Comparison of ENCODE assay signal across 15 cellular contexts in the genomic region with DNA sequence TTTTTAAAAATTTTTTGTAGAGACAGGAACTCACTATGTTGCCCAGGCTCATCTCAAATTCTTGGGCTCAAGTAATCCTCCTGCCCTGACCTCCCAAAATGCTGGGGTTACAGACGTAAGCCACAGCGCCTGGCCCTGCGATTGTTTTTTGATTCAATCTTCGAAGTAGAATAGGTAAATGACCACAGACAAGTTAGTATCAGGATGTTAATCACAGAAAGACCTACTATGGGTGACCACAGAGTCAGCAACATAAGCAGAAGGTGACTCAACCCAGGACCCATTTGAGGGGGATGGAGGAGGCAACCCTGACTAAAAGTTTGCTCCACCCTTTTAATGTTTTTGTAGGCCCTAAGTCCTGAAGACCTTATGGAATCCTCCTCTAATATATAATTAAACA. TPM values are rescaled to one million over a fixed set of nuclear protein-coding genes. Genes with fewer than 3 reads are reported as not detected.
DNase-seq lines count a peak whose midpoint lies in the region; ATAC-seq and TF ChIP-seq lines count a peak whose summit lies in the region.
"Had no signal": no experiment of that assay in that cellular context is flagged by ENCODE, and none has a peak within 500 bp of the region (broad histone marks: within the 10 kb centered on the region; RNA-seq: fewer than 3 reads in every experiment).

No MANE protein-coding gene starts in this region.

- no peak for TF ChIP-seq CTCF in spleen (IDR thresholded peaks at IDR 0.05 in 8 of 11, conservative IDR thresholded peaks at IDR 0.05 in 3 of 11)

- WGBS in spleen, 5 donors: 80 to 90% (median 87%) methylated on average over 4 of the region's 4 CpGs

- intact Hi-C loops in spleen (cut with DNase I; ENCODE audit: low total_unique reads): no loop called here

- H3K4me1 ChIP-seq in spleen: peaks cover 46 to 100% (median 94%) of the 10 kb centered on the region in 6 donors

- H3K36me3 ChIP-seq in spleen: peaks cover 0 to 7% (median 0%) of the 10 kb centered on the region in 6 donors

- peak; percentile 64 for DNase-seq in activated effector memory CD4-positive, alpha-beta T cell treated with anti-CD3 and anti-CD28 coated beads, Interleukin-2, amount 50 U/mL, for 16 hours
- no peak for DNase-seq in activated effector memory CD4-positive, alpha-beta T cell treated with Interleukin-2 at 50 U/mL for 16 hours
- DNase-seq in ELR (ENCODE audit: low read depth) (peak; percentile 50), spleen (no peak), LoVo (ENCODE audit: low spot score) (no peak), NCI-H345 treated with DMSO at 0.1 percent for 48 hours (lab: John Stamatoyannopoulos, UW; ENCODE audit: unreplicated experiment) (no peak)
- peak; percentile 65 for DNase-seq in activated CD8-positive, alpha-beta memory T cell treated with anti-CD3 and anti-CD28 coated beads, Interleukin-2, amount 50 U/mL, for 48 hours
- DNase-seq: COR-L47; H7; NCI-H1436; stimulated activated naive B cell treated with anti-CD40 and anti-IgM and Interleukin-4, amounts not matched to agents 10 μg/mL and 1 μg/mL and 100 μg/mL, for 72 hours; trophoblast cell had no signal

- TF ChIP-seq POLR2A in spleen (IDR thresholded peaks at IDR 0.05): no peak

- H3K27me3 ChIP-seq in spleen (replicated peaks in 1 of 7): no peaks in the 10 kb centered on the region

- peak overlapping the region in 2 of 8 donors; percentile 35 to 61 for H3K4me3 ChIP-seq in spleen

- peak overlapping the region in 7 of 8 donors; percentile 18 to 100 (median 100) for H3K27ac ChIP-seq in spleen

- H3K9me3 ChIP-seq in spleen: no peaks in the 10 kb centered on the region

- ATAC-seq in GM19395 (IDR thresholded peaks at IDR 0.05; ENCODE audit: unreplicated experiment): no peak
- ATAC-seq: esophagus mucosa; SK-N-SH treated with all-trans-retinoic acid at 6 μM for 48 hours; stimulated activated naive B cell treated with anti-CD40 and anti-IgM and Interleukin-4, amounts not matched to agents 10 μg/mL and 1 μg/mL and 100 μg/mL, for 72 hours had no signal

RNA-seq across cellular contexts. Expression of a gene that starts 10.0 kb away (rescaled TPM):
- 100 to 1,000 TPM in 4 of 7 donors, 10 to 100 TPM in 3; 82.0 to 136 (median 112) TPM for total RNA-seq in spleen
- 10 to 100 TPM; 29.5 to 48.4 (median 38.4) TPM for polyA plus RNA-seq in spleen

Comparison
In these comparisons a context has a peak if more than half of its experiments do, and no peak if none do; other contexts are left out.
1. DNase-seq: peak in activated effector memory CD4-positive, alpha-beta T cell treated with anti-CD3 and anti-CD28 coated beads, Interleukin-2, amount 50 U/mL, for 16 hours (single experiment), ELR (single experiment) and activated CD8-positive, alpha-beta memory T cell treated with anti-CD3 and anti-CD28 coated beads, Interleukin-2, amount 50 U/mL, for 48 hours (single experiment); none in activated effector memory CD4-positive, alpha-beta T cell treated with Interleukin-2 at 50 U/mL for 16 hours (single experiment), spleen (single experiment), LoVo (single experiment) and NCI-H345 treated with DMSO at 0.1 percent for 48 hours (single experiment).